ENCODE assay signal across 8 cellular contexts in the genomic region with DNA sequence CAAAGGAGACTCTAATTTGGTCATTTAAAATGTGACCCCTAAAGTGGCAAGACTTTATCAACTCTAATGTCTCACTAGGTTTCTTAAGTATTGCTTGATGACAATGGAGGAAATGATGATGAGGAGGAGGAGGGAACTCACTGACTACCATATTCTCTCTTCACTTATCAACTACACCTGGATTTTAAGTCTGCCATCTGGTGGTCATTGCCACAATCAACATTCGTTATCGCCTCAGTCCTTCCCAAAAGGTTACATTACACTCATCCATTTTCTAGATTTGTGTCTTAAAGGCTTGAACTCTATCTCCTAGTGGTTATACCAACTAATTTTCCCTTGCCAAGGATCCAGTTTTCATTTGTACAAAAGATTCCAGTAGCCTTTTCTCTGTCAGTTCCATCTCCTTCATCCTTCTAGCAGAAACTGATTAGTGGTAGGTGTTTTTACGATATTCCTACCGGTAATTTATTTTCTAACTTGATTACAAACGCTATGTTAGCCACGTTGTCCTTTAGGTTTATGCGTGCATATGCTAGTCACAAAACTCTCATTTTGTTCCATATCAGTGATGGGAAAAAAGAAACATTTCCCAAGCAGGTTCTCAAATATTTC.
DNase-seq lines count a peak whose midpoint lies in the region; ATAC-seq, FAIRE-seq and TF ChIP-seq lines count a peak whose summit lies in the region.

No MANE protein-coding gene starts in this region.

- H3K9ac ChIP-seq in astrocyte (ENCODE audit: low read length) (no peak overlapping the region), mesenchymal stem cell (ENCODE audit: low read length) (no peak overlapping the region)

- no peak overlapping the region for H2BK5ac ChIP-seq in mesenchymal stem cell (ENCODE audit: low read depth, low read length, poor library complexity, severe bottlenecking)

- no peaks in the 10 kb centered on the region for H3K79me2 ChIP-seq in astrocyte (ENCODE audit: insufficient read depth, low read length)

- H3K23ac ChIP-seq in mesenchymal stem cell (ENCODE audit: low read length in 2 of 2), result no peak overlapping the region

- no peak overlapping the region for H3K4ac ChIP-seq in mesenchymal stem cell (ENCODE audit: low read depth in 1 of 2, low read length in 2 of 2)

- H3K27ac ChIP-seq in astrocyte (ENCODE audit: low read depth, low read length), result no peak overlapping the region
- H3K27ac ChIP-seq in mesenchymal stem cell (ENCODE audit: low read length, poor library complexity, severe bottlenecking), result no peak overlapping the region

- H3K18ac ChIP-seq in mesenchymal stem cell (ENCODE audit: low read depth in 1 of 2, low read length in 2 of 2), result no peak overlapping the region

- no peaks in the 10 kb centered on the region for H3K4me1 Mint-ChIP-seq in astrocyte (ENCODE audit: low read depth, unreplicated experiment)

- TF ChIP-seq CTCF in astrocyte (IDR thresholded peaks at IDR 0.05; ENCODE audit: insufficient read depth, low read depth, low read length), result peak; percentile 53

- H3K4me2 ChIP-seq in astrocyte (ENCODE audit: low read length), result no peak overlapping the region
- no peak overlapping the region for H3K4me2 ChIP-seq in mesenchymal stem cell (ENCODE audit: low read length, poor library complexity, severe bottlenecking)

- ATAC-seq in GM18907 (IDR thresholded peaks at IDR 0.05; ENCODE audit: unreplicated experiment) (no peak), GM18505 (IDR thresholded peaks at IDR 0.05; ENCODE audit: unreplicated experiment) (no peak)

- H3K4me3 ChIP-seq in astrocyte (ENCODE audit: insufficient read depth, low read depth, low read length) (no peak overlapping the region), mesenchymal stem cell (ENCODE audit: insufficient read depth in 1 of 2, low read depth in 1 of 2, low read length in 2 of 2) (no peak overlapping the region)

- 59% methylated on average over 7 of the region's 7 CpGs for WGBS in mesenchymal stem cell

- in situ Hi-C loops in KBM-7 (cut with MboI; ENCODE audit: low pct_unique_long_range_greater_than_20kb, low sequenced_read_pairs), result no loop called here

- H2AK5ac ChIP-seq in mesenchymal stem cell (ENCODE audit: low read length, severe bottlenecking), result no peak overlapping the region

- no peaks in the 10 kb centered on the region for H3K36me3 Mint-ChIP-seq in astrocyte (ENCODE audit: low read depth, unreplicated experiment)

- no peak for TF ChIP-seq POLR2A in GM18505 (IDR thresholded peaks at IDR 0.05; ENCODE audit: borderline replicate concordance, extremely low read depth, insufficient read depth, insufficient read length)

- H3K27ac Mint-ChIP-seq in astrocyte (ENCODE audit: unreplicated experiment), result no peak overlapping the region

- no peak overlapping the region for H3K4me3 Mint-ChIP-seq in astrocyte (ENCODE audit: unreplicated experiment)

- FAIRE-seq in astrocyte (lab: Jason Lieb, UNC), result peak; percentile 94

- H3K36me3 ChIP-seq in astrocyte (ENCODE audit: insufficient read depth, low read length) (no peaks in the 10 kb centered on the region), mesenchymal stem cell (ENCODE audit: control insufficient read depth in 1 of 2, insufficient read depth in 2 of 2, low read depth in 1 of 2, low read length in 2 of 2) (no peaks in the 10 kb centered on the region)

- peaks cover 3% of the 10 kb centered on the region for H3K27me3 ChIP-seq in astrocyte (ENCODE audit: insufficient read depth, low read length)
- H3K27me3 ChIP-seq in mesenchymal stem cell (ENCODE audit: control insufficient read depth in 1 of 2, insufficient read depth in 1 of 2, low read length in 2 of 2), result no peaks in the 10 kb centered on the region

- H2BK12ac ChIP-seq in mesenchymal stem cell (ENCODE audit: low read length in 2 of 2), result no peak overlapping the region

- H2BK120ac ChIP-seq in mesenchymal stem cell (ENCODE audit: low read depth, low read length), result no peak overlapping the region

- H3K4me1 ChIP-seq in astrocyte (ENCODE audit: insufficient read depth, low read length) (no peaks in the 10 kb centered on the region), mesenchymal stem cell (ENCODE audit: control insufficient read depth, insufficient read depth, low read depth, low read length) (no peaks in the 10 kb centered on the region)

- H3K27me3 Mint-ChIP-seq in astrocyte (ENCODE audit: low read depth, unreplicated experiment), result no peaks in the 10 kb centered on the region

- H2BK15ac ChIP-seq in mesenchymal stem cell (ENCODE audit: low read depth, poor library complexity, severe bottlenecking), result no peak overlapping the region

- H2AFZ ChIP-seq in astrocyte (ENCODE audit: low read depth, low read length) (no peak overlapping the region), mesenchymal stem cell (ENCODE audit: low read depth, low read length) (no peak overlapping the region)

- no peak overlapping the region for H4K91ac ChIP-seq in mesenchymal stem cell (ENCODE audit: low read length)

- DNase-seq in activated CD4-positive, alpha-beta T cell treated with anti-CD3 and anti-CD28 coated beads for 48 hours, result peak; percentile 14
- DNase-seq in activated CD4-positive, alpha-beta T cell treated with anti-CD3 and anti-CD28 coated beads for 4 hours, result no peak
- DNase-seq in KBM-7 (peak; percentile 47), astrocyte (ENCODE audit: low read depth) (peak; percentile 6), mesenchymal stem cell (peak; percentile 25)
- DNase-seq in activated CD4-positive, CD25-positive, alpha-beta regulatory T cell (lab: John Stamatoyannopoulos, UW), result no peak

- no peak overlapping the region for H3K14ac ChIP-seq in mesenchymal stem cell (ENCODE audit: low read length in 2 of 2)

- H3K9me3 Mint-ChIP-seq in astrocyte (ENCODE audit: unreplicated experiment), result no peaks in the 10 kb centered on the region

- H4K20me1 ChIP-seq in astrocyte (ENCODE audit: insufficient read depth, low read length), result no peaks in the 10 kb centered on the region

- H3K9me3 ChIP-seq in astrocyte (ENCODE audit: insufficient read depth, low read depth, low read length) (no peaks in the 10 kb centered on the region), mesenchymal stem cell (ENCODE audit: control insufficient read depth, low read length) (no peaks in the 10 kb centered on the region)

- H3K79me1 ChIP-seq in mesenchymal stem cell (replicated peaks; ENCODE audit: low read length, poor library complexity, severe bottlenecking), result no peaks in the 10 kb centered on the region

- H4K8ac ChIP-seq in mesenchymal stem cell (ENCODE audit: low read length), result no peak overlapping the region

Comparison
In these comparisons a context has a peak if more than half of its experiments do, and no peak if none do; other contexts are left out.
1. DNase-seq: peak in activated CD4-positive, alpha-beta T cell treated with anti-CD3 and anti-CD28 coated beads for 48 hours (single experiment), KBM-7 (single experiment), astrocyte (single experiment) and mesenchymal stem cell (single experiment); none in activated CD4-positive, alpha-beta T cell treated with anti-CD3 and anti-CD28 coated beads for 4 hours (0 of 2) and activated CD4-positive, CD25-positive, alpha-beta regulatory T cell (0 of 4).